Comparison of ENCODE assay signal across 29 cellular contexts in genomic region chr16:3566990-3567389, GRCh38. TPM values are rescaled to one million over a fixed set of nuclear protein-coding genes. Genes with fewer than 3 reads are reported as not detected.
"Had no signal": no experiment of that assay in that cellular context is flagged by ENCODE, and none has a peak within 500 bp of the region (broad histone marks: within the 10 kb centered on the region; RNA-seq: fewer than 3 reads in every experiment).

No MANE protein-coding gene starts in this region.

- H3K9me3 Mint-ChIP-seq: activated T-helper 17 cell treated with anti-CD3 and anti-CD28 coated beads, Interleukin-2, amount 50 U/mL, for 72 hours had no signal

- H3K27ac ChIP-seq: ascending aorta, coronary artery, dorsolateral prefrontal cortex had no signal

- H3K4me3 ChIP-seq: ascending aorta, coronary artery, dorsolateral prefrontal cortex had no signal

- H3K4me1 ChIP-seq: ascending aorta had no signal

- H3K27me3 Mint-ChIP-seq: activated CD4-positive, alpha-beta memory T cell treated with anti-CD3 and anti-CD28 coated beads, Interleukin-2, amount 10 ng/mL, durations not matched to agents 7 days and 5 days; activated CD4-positive, alpha-beta T cell treated with anti-CD3 and anti-CD28 coated beads, Interleukin-2, amount 10 ng/mL, durations not matched to agents 7 days and 5 days; activated naive CD8-positive, alpha-beta T cell treated with anti-CD3 and anti-CD28 coated beads for 36 hours; activated T-cell treated with anti-CD3 and anti-CD28 coated beads, Interleukin-2, amount 50 U/mL, for 24 hours; activated T-helper 17 cell treated with anti-CD3 and anti-CD28 coated beads, Interleukin-2, amount 50 U/mL, for 72 hours; central memory CD8-positive, alpha-beta T cell had no signal

- ATAC-seq: activated T-cell treated with anti-CD3 and anti-CD28 coated beads, Interleukin-2, amount 50 U/mL, for 72 hours; activated T-helper 17 cell treated with anti-CD3 and anti-CD28 coated beads, Interleukin-2, amount 50 U/mL, for 72 hours; esophagus mucosa had no signal

- H3K27ac Mint-ChIP-seq: activated CD4-positive, alpha-beta memory T cell treated with anti-CD3 and anti-CD28 coated beads, Interleukin-2, amount 10 ng/mL, durations not matched to agents 7 days and 5 days; activated CD4-positive, alpha-beta T cell treated with anti-CD3 and anti-CD28 coated beads, Interleukin-2, amount 10 ng/mL, durations not matched to agents 7 days and 5 days; activated T-cell treated with anti-CD3 and anti-CD28 coated beads, Interleukin-2, amount 50 U/mL, for 72 hours; activated T-helper 17 cell treated with anti-CD3 and anti-CD28 coated beads, Interleukin-2, amount 50 U/mL, for 72 hours; brain; dendritic cell treated with granulocyte-macrophage colony-stimulating factor and Interleukin-4, amounts not matched to agents 40 ng/mL and 50 ng/mL, for 4 days; endodermal cell had no signal

- H3K4me3 Mint-ChIP-seq: activated CD4-positive, alpha-beta memory T cell treated with anti-CD3 and anti-CD28 coated beads, Interleukin-2, amount 10 ng/mL, durations not matched to agents 7 days and 5 days; activated CD4-positive, alpha-beta T cell treated with anti-CD3 and anti-CD28 coated beads, Interleukin-2, amount 10 ng/mL, durations not matched to agents 7 days and 5 days; activated naive CD8-positive, alpha-beta T cell treated with anti-CD3 and anti-CD28 coated beads for 36 hours; activated T-cell treated with anti-CD3 and anti-CD28 coated beads, Interleukin-2, amount 50 U/mL, for 24 hours; activated T-cell treated with anti-CD3 and anti-CD28 coated beads, Interleukin-2, amount 50 U/mL, for 72 hours; activated T-helper 17 cell treated with anti-CD3 and anti-CD28 coated beads, Interleukin-2, amount 50 U/mL, for 72 hours; brain; central memory CD8-positive, alpha-beta T cell; dendritic cell treated with granulocyte-macrophage colony-stimulating factor and Interleukin-4, amounts not matched to agents 40 ng/mL and 50 ng/mL, for 4 days; endodermal cell had no signal

- H3K4me1 Mint-ChIP-seq: activated T-helper 17 cell treated with anti-CD3 and anti-CD28 coated beads, Interleukin-2, amount 50 U/mL, for 72 hours; brain; endodermal cell had no signal

- DNase-seq: activated CD4-positive, alpha-beta memory T cell treated with anti-CD3 and anti-CD28 coated beads, Interleukin-2, amount 10 ng/mL, durations not matched to agents 7 days and 5 days; activated CD4-positive, alpha-beta T cell treated with anti-CD3 and anti-CD28 coated beads for 1 hour; activated CD4-positive, alpha-beta T cell treated with anti-CD3 and anti-CD28 coated beads for 4 hours; activated CD4-positive, alpha-beta T cell treated with anti-CD3 and anti-CD28 coated beads, Interleukin-2, amount 10 ng/mL, durations not matched to agents 7 days and 5 days; activated CD4-positive, alpha-beta T cell treated with anti-CD3 and anti-CD28 coated beads, Interleukin-2, amount 50 U/mL, for 4 hours; activated CD8-positive, alpha-beta memory T cell treated with anti-CD3 and anti-CD28 coated beads, Interleukin-2, amount 50 U/mL, for 48 hours; activated effector memory CD4-positive, alpha-beta T cell treated with Interleukin-2 at 50 U/mL for 16 hours; activated gamma-delta T cell treated with Interleukin-2 at 50 U/mL for 16 hours; activated naive CD4-positive, alpha-beta T cell treated with anti-CD3 and anti-CD28 coated beads, Interleukin-2, amount 50 U/mL, for 16 hours; activated naive CD4-positive, alpha-beta T cell treated with Interleukin-2 at 50 U/mL for 16 hours; activated naive CD8-positive, alpha-beta T cell treated with anti-CD3 and anti-CD28 coated beads for 36 hours; activated T-cell treated with anti-CD3 and anti-CD28 coated beads for 4 hours; activated T-cell treated with anti-CD3 and anti-CD28 coated beads, Interleukin-2, amount 50 U/mL, for 24 hours; activated T-cell treated with anti-CD3 and anti-CD28 coated beads, Interleukin-2, amount 50 U/mL, for 72 hours; dorsolateral prefrontal cortex; effector memory CD4-positive, alpha-beta T cell; endodermal cell; foreskin fibroblast; head of caudate nucleus; T-helper 2 cell had no signal

- H3K27me3 ChIP-seq: ascending aorta, dorsolateral prefrontal cortex had no signal

RNA-seq across cellular contexts. Expression of gene NLRC3, which starts 10.2 kb away (rescaled TPM):
- total RNA-seq: bronchial epithelial cell, epithelial cell of proximal tubule had no signal
